Comparison of ENCODE assay signal across 23 cellular contexts in genomic region chr10:112564337-112564736, GRCh38.
DNase-seq lines count a peak whose midpoint lies in the region; ATAC-seq, FAIRE-seq and TF ChIP-seq lines count a peak whose summit lies in the region.
"Had no signal": no experiment of that assay in that cellular context is flagged by ENCODE, and none has a peak within 500 bp of the region (broad histone marks: within the 10 kb centered on the region; RNA-seq: fewer than 3 reads in every experiment).

No MANE protein-coding gene starts in this region.

- H3K9ac ChIP-seq in HUES48 (ENCODE audit: low read depth, low read length), result no peak overlapping the region

- H3K36me3 Mint-ChIP-seq in CD14-positive monocyte, result peaks cover 0 to 4% of the 10 kb centered on the region in 2 donors

- DNase-seq in GM19239 (ENCODE audit: insufficient read length, low spot score), result no peak
- no peak for DNase-seq in pancreas
- DNase-seq in adrenal gland, result no peak
- no peak for DNase-seq in CD14-positive monocyte (ENCODE audit: low spot score)
- DNase-seq: CD8-positive, alpha-beta memory T cell; DMS 273 treated with DMSO at 0.1 percent for 48 hours; DND-41; GOT3; NCI-H1092; NCI-H1436; NCI-H187; NCI-H2081 treated with DMSO at 0.1 percent for 48 hours; NCI-H524; PC-9; SJCRH30 had no signal

- TF ChIP-seq CTCF in pancreas (IDR thresholded peaks at IDR 0.05) (no peak), adrenal gland (IDR thresholded peaks at IDR 0.05) (no peak), CD14-positive monocyte (IDR thresholded peaks at IDR 0.05) (no peak)

- peaks cover 29% of the 10 kb centered on the region for H3K4me1 ChIP-seq in HUES48 (ENCODE audit: control insufficient read depth, insufficient read depth, low read length)
- peaks cover 0 to 19% (median 19%) of the 10 kb centered on the region in 3 donors for H3K4me1 ChIP-seq in pancreas
- H3K4me1 ChIP-seq in adrenal gland (replicated peaks in 1 of 2), result peaks cover 0 to 5% of the 10 kb centered on the region in 2 donors

- FAIRE-seq in GM19239 (lab: Jason Lieb, UNC), result peak; percentile 21
- peak; percentile 30 for FAIRE-seq in islet of Langerhans (lab: Jason Lieb, UNC)
- no peak for FAIRE-seq in pancreas (lab: Jason Lieb, UNC)

- H3K9me3 Mint-ChIP-seq in CD14-positive monocyte, result no peaks in the 10 kb centered on the region
- H3K9me3 Mint-ChIP-seq: CD8-positive, alpha-beta memory T cell had no signal

- H3K9me3 ChIP-seq in HUES48 (ENCODE audit: control insufficient read depth, insufficient read depth, low read length), result no peaks in the 10 kb centered on the region
- no peaks in the 10 kb centered on the region for H3K9me3 ChIP-seq in pancreas
- no peaks in the 10 kb centered on the region for H3K9me3 ChIP-seq in adrenal gland (replicated peaks in 1 of 3)
- H3K9me3 ChIP-seq: HAP-1, SJCRH30 had no signal

- H3K27me3 ChIP-seq in HUES48 (ENCODE audit: control insufficient read depth, insufficient read depth, low read length), result no peaks in the 10 kb centered on the region
- no peaks in the 10 kb centered on the region for H3K27me3 ChIP-seq in pancreas
- no peaks in the 10 kb centered on the region for H3K27me3 ChIP-seq in adrenal gland
- H3K27me3 ChIP-seq: SJCRH30 had no signal

- no peaks in the 10 kb centered on the region for H3K4me1 Mint-ChIP-seq in CD14-positive monocyte

- WGBS in pancreas, 2 donors, result 22% methylated on average over 2 of the region's 2 CpGs
- 69 to 83% (median 81%) methylated on average over 2 of the region's 2 CpGs for WGBS in adrenal gland, 4 donors

- ATAC-seq in pancreas (peak in 3 of 4 donors; percentile 56 to 63 (median 63)), HG03175 (IDR thresholded peaks at IDR 0.05; ENCODE audit: unreplicated experiment) (no peak)
- ATAC-seq: Right ventricle myocardium inferior, SK-N-SH treated with all-trans-retinoic acid at 6 μM for 48 hours had no signal

- no peak overlapping the region for H3K4me3 Mint-ChIP-seq in CD14-positive monocyte
- H3K4me3 Mint-ChIP-seq: B cell; CD8-positive, alpha-beta memory T cell had no signal

- peaks cover 0 to 2% (median 0%) of the 10 kb centered on the region in 3 donors for H3K27me3 Mint-ChIP-seq in CD14-positive monocyte (ENCODE audit: low read depth in 3 of 3)
- H3K27me3 Mint-ChIP-seq: B cell; CD8-positive, alpha-beta memory T cell had no signal

- H3K4me3 ChIP-seq in HUES48 (ENCODE audit: low read depth, low read length) (no peak overlapping the region), pancreas (no peak overlapping the region), adrenal gland (no peak overlapping the region)
- H3K4me3 ChIP-seq: HAP-1, PC-9, SJCRH30 had no signal

- no peak overlapping the region for H3K27ac Mint-ChIP-seq in CD14-positive monocyte
- H3K27ac Mint-ChIP-seq: B cell; CD8-positive, alpha-beta memory T cell had no signal

- intact Hi-C loops in pancreas (cut with DNase I), result no loop called here
- intact Hi-C loops in adrenal gland (cut with DNase I), result no loop called here
- intact Hi-C loops in CD14-positive monocyte (cut with micrococcal nuclease), result loop anchor here in 1 of 2 donors (10.0 kb wide), 2 partner anchors 560 to 820 kb away; no protein-coding TSS in a partner anchor

- no peaks in the 10 kb centered on the region for H3K36me3 ChIP-seq in HUES48 (ENCODE audit: control insufficient read depth, insufficient read depth, low read length)
- H3K36me3 ChIP-seq in pancreas, result no peaks in the 10 kb centered on the region
- no peaks in the 10 kb centered on the region for H3K36me3 ChIP-seq in adrenal gland (replicated peaks in 1 of 2)
- H3K36me3 ChIP-seq: HAP-1, SJCRH30 had no signal

- TF ChIP-seq POLR2A in adrenal gland (IDR thresholded peaks at IDR 0.05), result no peak

- peak overlapping the region; percentile 32 for H3K27ac ChIP-seq in HUES48 (ENCODE audit: low read depth, low read length)
- H3K27ac ChIP-seq in pancreas, result no peak overlapping the region
- H3K27ac ChIP-seq in adrenal gland, result no peak overlapping the region
- H3K27ac ChIP-seq: C4-2B, PC-9 had no signal
